11 cellular contexts compared by ENCODE assay signal in genomic region chr4:184644553-184645307, GRCh38. TPM values are rescaled to one million over a fixed set of nuclear protein-coding genes. Genes with fewer than 3 reads are reported as not detected.
DNase-seq lines count a peak whose midpoint lies in the region; ATAC-seq and TF ChIP-seq lines count a peak whose summit lies in the region.
"Had no signal": no experiment of that assay in that cellular context is flagged by ENCODE, and none has a peak within 500 bp of the region (broad histone marks: within the 10 kb centered on the region; RNA-seq: fewer than 3 reads in every experiment).

No MANE protein-coding gene starts in this region.

- no peaks in the 10 kb centered on the region for H3K27me3 Mint-ChIP-seq in activated CD8-positive, alpha-beta memory T cell treated with anti-CD3 and anti-CD28 coated beads, Interleukin-2, amount 10 ng/mL, durations not matched to agents 7 days and 5 days
- H3K27me3 Mint-ChIP-seq in chondrocyte (ENCODE audit: low read depth), result no peaks in the 10 kb centered on the region

- peak overlapping the region; percentile 99 for H3K27ac ChIP-seq in psoas muscle
- H3K27ac ChIP-seq: BLaER1, lower lobe of right lung had no signal

- peaks cover 0 to 41% of the 10 kb centered on the region in 2 donors for H3K36me3 ChIP-seq in psoas muscle (ENCODE audit: insufficient read depth in 1 of 2, low read depth in 1 of 2)

- 81 to 86% (median 86%) methylated on average over 9 of the region's 9 CpGs for WGBS in psoas muscle, 3 donors

- TF ChIP-seq CTCF in chondrocyte (IDR thresholded peaks at IDR 0.05) (no peak), psoas muscle (IDR thresholded peaks at IDR 0.05) (no peak)

- H3K4me1 ChIP-seq in psoas muscle, result peaks cover 57% of the 10 kb centered on the region

- CTCF ChIA-PET in activated CD8-positive, alpha-beta memory T cell treated with anti-CD3 and anti-CD28 coated beads, Interleukin-2, amount 10 ng/mL, durations not matched to agents 7 days and 5 days (lab: Charles Lee), result interaction anchor here (1.0 to 2.2 kb wide), 4 partner anchors 16 to 381 kb away, joined by 3 to 6 read pairs (median 3); no protein-coding TSS in a partner anchor

- intact Hi-C loops in psoas muscle (cut with DNase I), result loop anchor here (5.0 to 10.0 kb wide), 6 partner anchors 88 to 380 kb away; partner anchors contain the start of genes ACSL1 (in 2 of the 2), CENPU (in 1 of the 2) and IRF2 (in 1 of the 2)

- H3K4me3 ChIP-seq in psoas muscle, result no peak overlapping the region
- H3K4me3 ChIP-seq: BLaER1, lower lobe of right lung had no signal

- ATAC-seq in activated CD8-positive, alpha-beta memory T cell treated with anti-CD3 and anti-CD28 coated beads, Interleukin-2, amount 10 ng/mL, durations not matched to agents 7 days and 5 days, result no peak
- no peak for ATAC-seq in psoas muscle
- no peak for ATAC-seq in HG03354 (IDR thresholded peaks at IDR 0.05; ENCODE audit: poor library complexity, severe bottlenecking, unreplicated experiment)
- ATAC-seq in GM18867 (IDR thresholded peaks at IDR 0.05; ENCODE audit: unreplicated experiment), result no peak
- ATAC-seq: lower lobe of right lung had no signal

- DNase-seq in activated CD8-positive, alpha-beta memory T cell treated with anti-CD3 and anti-CD28 coated beads, Interleukin-2, amount 10 ng/mL, durations not matched to agents 7 days and 5 days, result peak; percentile 79
- no peak for DNase-seq in activated CD8-positive, alpha-beta memory T cell treated with anti-CD3 and anti-CD28 coated beads, Interleukin-2, amount 50 U/mL, for 48 hours
- DNase-seq in NCI-H2107 treated with DMSO at 0.1 percent for 48 hours (lab: John Stamatoyannopoulos, UW; ENCODE audit: unreplicated experiment), result peak; percentile 9
- DNase-seq in chondrocyte (ENCODE audit: low spot score), result no peak
- DNase-seq in psoas muscle, result no peak
- no peak for DNase-seq in NOMO-1 treated with dmso at 0.1 percent for 144 hours (lab: John Stamatoyannopoulos, UW; ENCODE audit: unreplicated experiment)
- DNase-seq: activated gamma-delta T cell, lower lobe of right lung had no signal

- no peaks in the 10 kb centered on the region for H3K27me3 ChIP-seq in psoas muscle (ENCODE audit: insufficient read depth in 3 of 3, low read length in 2 of 3)
- H3K27me3 ChIP-seq: BLaER1 had no signal

- no peaks in the 10 kb centered on the region for H3K9me3 Mint-ChIP-seq in activated CD8-positive, alpha-beta memory T cell treated with anti-CD3 and anti-CD28 coated beads, Interleukin-2, amount 10 ng/mL, durations not matched to agents 7 days and 5 days (ENCODE audit: low read depth)
- H3K9me3 Mint-ChIP-seq in chondrocyte (ENCODE audit: low read depth), result no peaks in the 10 kb centered on the region

- peak overlapping the region; percentile 40 for H3K4me3 Mint-ChIP-seq in activated CD8-positive, alpha-beta memory T cell treated with anti-CD3 and anti-CD28 coated beads, Interleukin-2, amount 10 ng/mL, durations not matched to agents 7 days and 5 days
- no peak overlapping the region for H3K4me3 Mint-ChIP-seq in chondrocyte (ENCODE audit: unreplicated experiment)

- peak overlapping the region; percentile 70 for H3K27ac Mint-ChIP-seq in activated CD8-positive, alpha-beta memory T cell treated with anti-CD3 and anti-CD28 coated beads, Interleukin-2, amount 10 ng/mL, durations not matched to agents 7 days and 5 days
- H3K27ac Mint-ChIP-seq in chondrocyte (ENCODE audit: unreplicated experiment), result peak overlapping the region; percentile 82

- H3K4me1 Mint-ChIP-seq in activated CD8-positive, alpha-beta memory T cell treated with anti-CD3 and anti-CD28 coated beads, Interleukin-2, amount 10 ng/mL, durations not matched to agents 7 days and 5 days, result peaks cover 71% of the 10 kb centered on the region
- peaks cover 52% of the 10 kb centered on the region for H3K4me1 Mint-ChIP-seq in chondrocyte (ENCODE audit: low read depth)

- H3K9me3 ChIP-seq in psoas muscle, result no peaks in the 10 kb centered on the region
- H3K9me3 ChIP-seq: BLaER1, lower lobe of right lung had no signal

- peaks cover 63% of the 10 kb centered on the region for H3K36me3 Mint-ChIP-seq in activated CD8-positive, alpha-beta memory T cell treated with anti-CD3 and anti-CD28 coated beads, Interleukin-2, amount 10 ng/mL, durations not matched to agents 7 days and 5 days
- H3K36me3 Mint-ChIP-seq in chondrocyte (ENCODE audit: low read depth), result peaks cover 2% of the 10 kb centered on the region

RNA-seq across cellular contexts. Expression of gene CASP3, which starts 4.5 kb away (rescaled TPM):
- 100 to 1,000 TPM in 1 of 2 experiments, 10 to 100 TPM in 1; 70.7 to 116 TPM for total RNA-seq in activated CD8-positive, alpha-beta memory T cell treated with anti-CD3 and anti-CD28 coated beads, Interleukin-2, amount 10 ng/mL, durations not matched to agents 7 days and 5 days
- total RNA-seq in chondrocyte (27.4 to 31.8 TPM (median 31.5 TPM) in 3 replicates), psoas muscle (10 to 100 TPM; 13.8 to 49.7 (median 20.5) TPM)
- 10 to 100 TPM; 16.1 to 46.6 (median 39.8) TPM for polyA plus RNA-seq in psoas muscle

RNA-seq across cellular contexts. Expression of gene PRIMPOL, which starts 4.8 kb away (rescaled TPM):
- 10 to 100 TPM; 21.0 to 25.3 TPM for total RNA-seq in activated CD8-positive, alpha-beta memory T cell treated with anti-CD3 and anti-CD28 coated beads, Interleukin-2, amount 10 ng/mL, durations not matched to agents 7 days and 5 days
- total RNA-seq in chondrocyte, result 11.3 to 14.5 TPM (median 12.7 TPM) in 3 replicates
- total RNA-seq in psoas muscle, result 10 to 100 TPM in 1 of 4 donors, 1 to 10 TPM in 3; 4.8 to 10.1 (median 7.5) TPM
- polyA plus RNA-seq in psoas muscle, result 10 to 100 TPM in 1 of 3 donors, 1 to 10 TPM in 2; 4.2 to 11.1 (median 5.6) TPM

Comparison
In these comparisons a context has a peak if more than half of its experiments do, and no peak if none do; other contexts are left out.
1. DNase-seq: peak in activated CD8-positive, alpha-beta memory T cell treated with anti-CD3 and anti-CD28 coated beads, Interleukin-2, amount 10 ng/mL, durations not matched to agents 7 days and 5 days (single experiment) and NCI-H2107 treated with DMSO at 0.1 percent for 48 hours (single experiment); none in activated CD8-positive, alpha-beta memory T cell treated with anti-CD3 and anti-CD28 coated beads, Interleukin-2, amount 50 U/mL, for 48 hours (single experiment), chondrocyte (single experiment), psoas muscle (0 of 2) and NOMO-1 treated with dmso at 0.1 percent for 144 hours (single experiment).